ENCODE assay signal across 18 cellular contexts in the genomic region with DNA sequence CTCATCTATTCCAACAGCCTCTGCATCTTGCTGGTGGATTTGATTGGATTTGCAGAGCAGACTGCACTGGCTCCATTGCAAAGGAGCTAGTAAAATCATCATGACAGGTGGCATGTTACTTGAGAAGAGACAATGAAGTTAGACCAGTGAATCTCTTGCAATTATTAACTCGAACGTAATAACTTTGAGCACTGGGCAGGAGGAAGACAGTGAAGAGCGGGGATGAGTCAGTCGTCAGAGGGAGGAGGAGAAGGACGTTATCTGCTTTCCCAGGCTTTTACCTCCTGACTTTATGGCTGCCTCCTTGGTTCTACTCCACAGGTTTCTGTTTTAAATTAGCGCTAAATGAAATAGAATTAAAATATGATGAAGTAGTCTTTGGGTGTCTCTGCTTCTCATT.
A peak's percentile ranks its signal among the peaks of the same experiment; 100 is the strongest.
DNase-seq lines count a peak whose midpoint lies in the region; ATAC-seq and TF ChIP-seq lines count a peak whose summit lies in the region.
"Had no signal": no experiment of that assay in that cellular context is flagged by ENCODE, and none has a peak within 500 bp of the region (broad histone marks: within the 10 kb centered on the region; RNA-seq: fewer than 3 reads in every experiment).

No MANE protein-coding gene starts in this region.

- in situ Hi-C loops in Caki2 (cut with HindIII; ENCODE audit: low pct_unique_long_range_greater_than_20kb, low sequenced_read_pairs): no loop called here

- TF ChIP-seq POLR2A in erythroblast (IDR thresholded peaks at IDR 0.05; ENCODE audit: low read length): no peak

- ATAC-seq in GM21737 (IDR thresholded peaks at IDR 0.05; ENCODE audit: unreplicated experiment) (no peak), HG02798 (IDR thresholded peaks at IDR 0.05; ENCODE audit: poor library complexity, unreplicated experiment) (no peak)
- ATAC-seq: HepG2, Right ventricle myocardium inferior had no signal

- DNase-seq in Caki2 (ENCODE audit: low read depth) (peak; percentile 83), NCI-H524 treated with DMSO at 0.1 percent for 48 hours (lab: John Stamatoyannopoulos, UW) (peak; percentile 88), amniotic epithelial cell (ENCODE audit: low read depth) (peak; percentile 7), kidney tubule cell (ENCODE audit: low spot score) (peak; percentile 82), erythroblast (lab: John Stamatoyannopoulos, UW) (no peak)
- DNase-seq: Calu3; CD4-positive, alpha-beta T cell; DMS79; MV-4-11; NCI-H1417; NCI-H187 treated with DMSO at 0.1 percent for 48 hours; NCI-H345; NCI-H526 treated with DMSO at 0.1 percent for 48 hours; Peyer's patch had no signal

Comparison
In these comparisons a context has a peak if more than half of its experiments do, and no peak if none do; other contexts are left out.
1. DNase-seq: peak in Caki2 (single experiment), NCI-H524 treated with DMSO at 0.1 percent for 48 hours (single experiment), amniotic epithelial cell (single experiment) and kidney tubule cell (single experiment); none in erythroblast (0 of 2).